ENCODE assay signal across 2 cellular contexts in genomic region chr11:617912-618682, GRCh38.
TF ChIP-seq lines count a peak whose summit lies in the region.

No MANE protein-coding gene starts in this region.

TF ChIP-seq in HEK293, 187 proteins besides CTCF, POLR2A, EP300 and RAD21:
- TF ChIP-seq ZNF580 (tag by site-specific recombination; IDR thresholded peaks at IDR 0.05) = no peak
- TF ChIP-seq, protein P1, sequence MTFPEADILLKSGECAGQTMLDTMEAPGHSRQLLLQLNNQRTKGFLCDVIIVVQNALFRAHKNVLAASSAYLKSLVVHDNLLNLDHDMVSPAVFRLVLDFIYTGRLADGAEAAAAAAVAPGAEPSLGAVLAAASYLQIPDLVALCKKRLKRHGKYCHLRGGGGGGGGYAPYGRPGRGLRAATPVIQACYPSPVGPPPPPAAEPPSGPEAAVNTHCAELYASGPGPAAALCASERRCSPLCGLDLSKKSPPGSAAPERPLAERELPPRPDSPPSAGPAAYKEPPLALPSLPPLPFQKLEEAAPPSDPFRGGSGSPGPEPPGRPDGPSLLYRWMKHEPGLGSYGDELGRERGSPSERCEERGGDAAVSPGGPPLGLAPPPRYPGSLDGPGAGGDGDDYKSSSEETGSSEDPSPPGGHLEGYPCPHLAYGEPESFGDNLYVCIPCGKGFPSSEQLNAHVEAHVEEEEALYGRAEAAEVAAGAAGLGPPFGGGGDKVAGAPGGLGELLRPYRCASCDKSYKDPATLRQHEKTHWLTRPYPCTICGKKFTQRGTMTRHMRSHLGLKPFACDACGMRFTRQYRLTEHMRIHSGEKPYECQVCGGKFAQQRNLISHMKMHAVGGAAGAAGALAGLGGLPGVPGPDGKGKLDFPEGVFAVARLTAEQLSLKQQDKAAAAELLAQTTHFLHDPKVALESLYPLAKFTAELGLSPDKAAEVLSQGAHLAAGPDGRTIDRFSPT (tag by site-specific recombination; IDR thresholded peaks at IDR 0.05) = peak; percentile 68

TF ChIP-seq in HepG2, 621 proteins besides CTCF, POLR2A, EP300 and RAD21:
- peak; percentile 59 for TF ChIP-seq RBM22 (optimal IDR thresholded peaks at IDR 0.05; ENCODE audit: low read length)
- peak; percentile 15 for TF ChIP-seq AGO2 (optimal IDR thresholded peaks at IDR 0.05; ENCODE audit: low read depth, low read length)
- TF ChIP-seq, protein P2, sequence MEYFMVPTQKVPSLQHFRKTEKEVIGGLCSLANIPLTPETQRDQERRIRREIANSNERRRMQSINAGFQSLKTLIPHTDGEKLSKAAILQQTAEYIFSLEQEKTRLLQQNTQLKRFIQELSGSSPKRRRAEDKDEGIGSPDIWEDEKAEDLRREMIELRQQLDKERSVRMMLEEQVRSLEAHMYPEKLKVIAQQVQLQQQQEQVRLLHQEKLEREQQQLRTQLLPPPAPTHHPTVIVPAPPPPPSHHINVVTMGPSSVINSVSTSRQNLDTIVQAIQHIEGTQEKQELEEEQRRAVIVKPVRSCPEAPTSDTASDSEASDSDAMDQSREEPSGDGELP (IDR thresholded peaks at IDR 0.05; ENCODE audit: borderline replicate concordance, low read depth) = no peak
